In genomic region chr9:91419222-91420191, GRCh38 we compare ENCODE assay signal across 8 cellular contexts. TPM values are rescaled to one million over a fixed set of nuclear protein-coding genes. Genes with fewer than 3 reads are reported as not detected.
DNase-seq lines count a peak whose midpoint lies in the region; TF ChIP-seq lines count a peak whose summit lies in the region.

No MANE protein-coding gene starts in this region.

- H3K27ac ChIP-seq in Peyer's patch (peak overlapping the region in 3 of 4 donors; percentile 13 to 67 (median 52)), neural cell (ENCODE audit: low read length) (no peak overlapping the region)
- H3K27ac ChIP-seq in effector memory CD4-positive, alpha-beta T cell (ENCODE audit: insufficient read depth, low read length, poor library complexity, severe bottlenecking): no peak overlapping the region

- peaks cover 6% of the 10 kb centered on the region for H3F3A ChIP-seq in neural cell (ENCODE audit: insufficient read depth, low read length, poor library complexity, severe bottlenecking)

- TF ChIP-seq CTCF in Peyer's patch (IDR thresholded peaks at IDR 0.05) (no peak), neural cell (IDR thresholded peaks at IDR 0.05; ENCODE audit: poor library complexity, severe bottlenecking) (no peak), GM13977 (IDR thresholded peaks at IDR 0.05; ENCODE audit: extremely low read depth, insufficient read depth, missing control alignments) (no peak)

- TF ChIP-seq EP300 in neural cell (conservative IDR thresholded peaks at IDR 0.05; ENCODE audit: poor library complexity, severe bottlenecking): no peak

- peak overlapping the region; percentile 92 for H3K4me3 Mint-ChIP-seq in dendritic cell treated with granulocyte-macrophage colony-stimulating factor and Interleukin-4, amounts not matched to agents 40 ng/mL and 50 ng/mL, for 4 days

- TF ChIP-seq POLR2A in Peyer's patch (IDR thresholded peaks at IDR 0.05): no peak

- H3K9me3 ChIP-seq in Peyer's patch (no peaks in the 10 kb centered on the region), neural cell (ENCODE audit: low read length) (no peaks in the 10 kb centered on the region)
- H3K9me3 ChIP-seq in effector memory CD4-positive, alpha-beta T cell (ENCODE audit: control insufficient read depth, low read length): no peaks in the 10 kb centered on the region

- no peaks in the 10 kb centered on the region for H3K9me3 Mint-ChIP-seq in dendritic cell treated with granulocyte-macrophage colony-stimulating factor and Interleukin-4, amounts not matched to agents 40 ng/mL and 50 ng/mL, for 4 days

- peaks cover 0 to 31% (median 8%) of the 10 kb centered on the region in 4 donors for H3K4me1 ChIP-seq in Peyer's patch
- peaks cover 25% of the 10 kb centered on the region for H3K4me1 ChIP-seq in effector memory CD4-positive, alpha-beta T cell (ENCODE audit: control insufficient read depth, insufficient read depth, low read length, poor library complexity, severe bottlenecking)

- H3K27ac Mint-ChIP-seq in dendritic cell treated with granulocyte-macrophage colony-stimulating factor and Interleukin-4, amounts not matched to agents 40 ng/mL and 50 ng/mL, for 4 days: peak overlapping the region; percentile 96

- peaks cover 65% of the 10 kb centered on the region for H3K79me2 ChIP-seq in neural cell (replicated peaks; ENCODE audit: insufficient read depth, low read length)

- H3K36me3 Mint-ChIP-seq in dendritic cell treated with granulocyte-macrophage colony-stimulating factor and Interleukin-4, amounts not matched to agents 40 ng/mL and 50 ng/mL, for 4 days (ENCODE audit: low read depth): peaks cover 55% of the 10 kb centered on the region

- peak; percentile 11 for DNase-seq in GOT3 (lab: John Stamatoyannopoulos, UW)
- peak in 1 of 3 donors; percentile 88 for DNase-seq in Peyer's patch
- DNase-seq in NCI-H146 treated with DMSO at 0.1 percent for 48 hours (lab: John Stamatoyannopoulos, UW; ENCODE audit: unreplicated experiment): no peak
- no peak for DNase-seq in inferior parietal cortex (ENCODE audit: extremely low spot score)
- no peak for DNase-seq in GM13977 (ENCODE audit: low spot score)
- no peak for DNase-seq in effector memory CD4-positive, alpha-beta T cell

- H3K27me3 ChIP-seq in Peyer's patch (no peaks in the 10 kb centered on the region), neural cell (ENCODE audit: insufficient read depth, low read depth, low read length) (peaks cover 5% of the 10 kb centered on the region)
- peaks cover 28% of the 10 kb centered on the region for H3K27me3 ChIP-seq in effector memory CD4-positive, alpha-beta T cell (replicated peaks; ENCODE audit: control insufficient read depth, insufficient read depth, low read length, poor library complexity, severe bottlenecking)

- H3K36me3 ChIP-seq in Peyer's patch (no peaks in the 10 kb centered on the region), neural cell (ENCODE audit: insufficient read depth, low read length) (no peaks in the 10 kb centered on the region)
- H3K36me3 ChIP-seq in effector memory CD4-positive, alpha-beta T cell (ENCODE audit: control insufficient read depth, insufficient read depth, low read length): no peaks in the 10 kb centered on the region

- no peaks in the 10 kb centered on the region for H4K20me1 ChIP-seq in neural cell (ENCODE audit: insufficient read depth)

- H3K4me3 ChIP-seq in Peyer's patch (no peak overlapping the region), neural cell (ENCODE audit: low read length) (peak overlapping the region; percentile 27)
- no peak overlapping the region for H3K4me3 ChIP-seq in effector memory CD4-positive, alpha-beta T cell (ENCODE audit: insufficient read depth, low read depth, low read length, poor library complexity, severe bottlenecking)

- intact Hi-C loops in dendritic cell treated with granulocyte-macrophage colony-stimulating factor and Interleukin-4, amounts not matched to agents 40 ng/mL and 50 ng/mL, for 4 days (cut with micrococcal nuclease): loop anchor here (5.0 kb wide), 1 partner anchor 57 kb away; the partner anchor contains the start of gene AUH

- in situ Hi-C loops in GM13977 (cut with MboI; ENCODE audit: low pct_unique_long_range_greater_than_20kb, low sequenced_read_pairs, unreplicated experiment): no loop called here

- H3K4me1 Mint-ChIP-seq in dendritic cell treated with granulocyte-macrophage colony-stimulating factor and Interleukin-4, amounts not matched to agents 40 ng/mL and 50 ng/mL, for 4 days (ENCODE audit: low read depth): peaks cover 50% of the 10 kb centered on the region

- no peak for TF ChIP-seq RAD21 in neural cell (conservative IDR thresholded peaks at IDR 0.05)

- H2AFZ ChIP-seq in neural cell (ENCODE audit: low read depth, low read length): no peak overlapping the region

- H3K9ac ChIP-seq in neural cell (ENCODE audit: low read length): no peak overlapping the region

- H3K27me3 Mint-ChIP-seq in dendritic cell treated with granulocyte-macrophage colony-stimulating factor and Interleukin-4, amounts not matched to agents 40 ng/mL and 50 ng/mL, for 4 days: no peaks in the 10 kb centered on the region

- H3K9me2 ChIP-seq in neural cell (ENCODE audit: insufficient read depth, low read length): no peaks in the 10 kb centered on the region

- H3K4me2 ChIP-seq in neural cell (ENCODE audit: low read length): peak overlapping the region; percentile 82

TF ChIP-seq in neural cell, 6 proteins besides CTCF, POLR2A, EP300 and RAD21:
- TF ChIP-seq EZH2 (IDR thresholded peaks at IDR 0.05; ENCODE audit: borderline replicate concordance, insufficient read depth, low read length, poor library complexity, severe bottlenecking) (no peak), SMC3 (conservative IDR thresholded peaks at IDR 0.05; ENCODE audit: poor library complexity) (no peak), TAF1 (IDR thresholded peaks at IDR 0.05; ENCODE audit: low read depth) (no peak), MXI1 (conservative IDR thresholded peaks at IDR 0.05; ENCODE audit: poor library complexity, severe bottlenecking) (no peak), REST (IDR thresholded peaks at IDR 0.05; ENCODE audit: borderline replicate concordance) (no peak), POLR2AphosphoS5 (IDR thresholded peaks at IDR 0.05) (no peak)

RNA-seq across cellular contexts. Expression of gene NFIL3, which starts 4.1 kb away (rescaled TPM):
- total RNA-seq in Peyer's patch: 10 to 100 TPM; 14.0 to 31.4 (median 20.4) TPM
- 27.9 and 31.6 TPM in 2 replicates for polyA plus RNA-seq in neural cell
- polyA minus RNA-seq in neural cell: 40.7 and 47.1 TPM in 2 replicates

RNA-seq across cellular contexts. Expression of gene AUH, which starts 57.8 kb away (rescaled TPM):
- 10 to 100 TPM; 37.1 to 59.9 (median 49.7) TPM for total RNA-seq in Peyer's patch
- polyA plus RNA-seq in neural cell: 29.6 and 42.6 TPM in 2 replicates
- 37.7 and 40.6 TPM in 2 replicates for polyA minus RNA-seq in neural cell

Comparison
In these comparisons a context has a peak if more than half of its experiments do, and no peak if none do; other contexts are left out.
1. H3K27ac ChIP-seq: peak in Peyer's patch (3 of 4); none in neural cell (single experiment) and effector memory CD4-positive, alpha-beta T cell (single experiment).